ENCODE assay signal across 14 cellular contexts in genomic region chr13:95087746-95088305, GRCh38.
A peak's percentile ranks its signal among the peaks of the same experiment; 100 is the strongest.
DNase-seq lines count a peak whose midpoint lies in the region; ATAC-seq, FAIRE-seq and TF ChIP-seq lines count a peak whose summit lies in the region.
"Had no signal": no experiment of that assay in that cellular context is flagged by ENCODE, and none has a peak within 500 bp of the region (broad histone marks: within the 10 kb centered on the region; RNA-seq: fewer than 3 reads in every experiment).

No MANE protein-coding gene starts in this region.

- ATAC-seq in GM12878 = no peak

- H3K9me3 ChIP-seq in GM12878 (replicated peaks; ENCODE audit: control insufficient read depth, insufficient read depth, low read length) (no peaks in the 10 kb centered on the region; the same call in 2 of the 3 replicates), small intestine (ENCODE audit: control insufficient read depth, low read depth) (no peaks in the 10 kb centered on the region)
- H3K9me3 ChIP-seq: esophagus muscularis mucosa, Peyer's patch had no signal

- RAD21 ChIA-PET in GM12878 (lab: Charles Lee; ENCODE audit: unreplicated experiment) = no interaction called here

- BruUV-seq in GM12878 (replicated peaks; lab: Mats Ljungman, UMichigan) = TSS peak; percentile 20

- H3K27me3 ChIP-seq in GM12878 (replicated peaks in 1 of 2; ENCODE audit: control insufficient read depth in 2 of 2, insufficient read depth in 2 of 2, low read length in 1 of 2) (no peaks in the 10 kb centered on the region), small intestine (ENCODE audit: control insufficient read depth in 2 of 2, insufficient read depth in 2 of 2, low read length in 2 of 2) (no peaks in the 10 kb centered on the region)
- H3K27me3 ChIP-seq: esophagus muscularis mucosa, Peyer's patch had no signal

- no peaks in the 10 kb centered on the region for H4K20me1 ChIP-seq in GM12878 (ENCODE audit: control insufficient read depth, insufficient read depth)

- no peak overlapping the region for H3K27ac ChIP-seq in GM12878 (ENCODE audit: control insufficient read depth, insufficient read depth)
- H3K27ac ChIP-seq in small intestine (ENCODE audit: low read depth in 1 of 2, low read length in 1 of 2) = no peak overlapping the region
- H3K27ac ChIP-seq: esophagus muscularis mucosa, Peyer's patch had no signal

- no peak for TF ChIP-seq CTCF in GM12878 (IDR thresholded peaks at IDR 0.05 in 2 of 3, conservative IDR thresholded peaks at IDR 0.05 in 1 of 3; ENCODE audit: control insufficient read depth in 2 of 3, extremely low read depth in 1 of 3, insufficient read depth in 1 of 3, low read depth in 3 of 3, low read length in 3 of 3)

- H3K4me3 ChIP-seq in GM12878 (no peak overlapping the region), small intestine (ENCODE audit: low read depth in 1 of 2, low read length in 2 of 2) (no peak overlapping the region)
- H3K4me3 ChIP-seq: esophagus muscularis mucosa, Peyer's patch had no signal

- DNase-seq in H54 (ENCODE audit: insufficient read length, low spot score) (no peak), OCI-M1 (lab: John Stamatoyannopoulos, UW) (peak; percentile 74), GM12878 (ENCODE audit: low read depth, low spot score) (no peak), non-pigmented ciliary epithelial cell (ENCODE audit: low read depth) (peak; percentile 55), SHP77 treated with DMSO at 0.1 percent for 48 hours (lab: John Stamatoyannopoulos, UW) (no peak), small intestine (no peak)
- DNase-seq in central memory CD4-positive, alpha-beta T cell = no peak
- DNase-seq: activated naive CD4-positive, alpha-beta T cell; CD4-positive, alpha-beta T cell; MM.1S; NCI-H446; Peyer's patch; stimulated activated CD4-positive, alpha-beta T cell treated with anti-CD3 and anti-CD28 coated beads, Interleukin-12 subunit alpha, Interleukin-12 subunit beta, amount 100 ng/mL, for 4 hours had no signal

- TF ChIP-seq EP300 in GM12878 (IDR thresholded peaks at IDR 0.05; ENCODE audit: borderline replicate concordance in 1 of 2, control insufficient read depth in 1 of 2, low read depth in 2 of 2, low read length in 2 of 2) = no peak

- CTCF ChIA-PET in GM12878 (lab: Yijun Ruan, JAX) = no interaction called here

- H3K9ac ChIP-seq in GM12878 (ENCODE audit: control insufficient read depth, insufficient read depth, low read length) = no peak overlapping the region

- H2AFZ ChIP-seq in GM12878 (ENCODE audit: control insufficient read depth, low read depth, low read length) = no peak overlapping the region

- POLR2A ChIA-PET in GM12878 (lab: Charles Lee) = no interaction called here

- in situ Hi-C loops in GM12878 (cut with MboI) = no loop called here

- intact Hi-C loops in GM12878 (cut with micrococcal nuclease; ENCODE audit: unreplicated experiment) = no loop called here

- no peak overlapping the region for H3K4me2 ChIP-seq in GM12878 (ENCODE audit: control insufficient read depth, insufficient read depth)

- SMC1A ChIA-PET in GM12878 (lab: Charles Lee; ENCODE audit: uncharacterized antibody, unreplicated experiment) = no interaction called here

- H3K79me2 ChIP-seq in GM12878 (ENCODE audit: control insufficient read depth, insufficient read depth, low read length) = no peaks in the 10 kb centered on the region

- TF ChIP-seq RAD21 in GM12878 (IDR thresholded peaks at IDR 0.05; ENCODE audit: insufficient read depth, low read depth, low read length) = no peak

- 100% methylated on average over 3 of the region's 3 CpGs for WGBS in GM12878 (ENCODE audit: insufficient coverage, insufficient replicate concordance, low lambda C conversion rate, missing lambda C conversion rate)
- 65 to 73% (median 68%) methylated on average over 3 of the region's 3 CpGs for WGBS in small intestine, 3 donors

- TF ChIP-seq POLR2A in H54 (IDR thresholded peaks at IDR 0.05; ENCODE audit: low read depth, low read length) (no peak), GM12878 (IDR thresholded peaks at IDR 0.05; ENCODE audit: low read depth, low read length) (no peak)

- H3K36me3 ChIP-seq in GM12878 (ENCODE audit: control insufficient read depth in 2 of 2, insufficient read depth in 2 of 2, low read length in 1 of 2) (peaks cover 0 to 7% of the 10 kb centered on the region in 2 experiments), small intestine (ENCODE audit: control insufficient read depth in 2 of 2, insufficient read depth in 2 of 2, low read length in 2 of 2) (no peaks in the 10 kb centered on the region)
- H3K36me3 ChIP-seq: esophagus muscularis mucosa, Peyer's patch had no signal

- no peaks in the 10 kb centered on the region for H3K4me1 ChIP-seq in GM12878 (ENCODE audit: control insufficient read depth, insufficient read depth, low read length)
- H3K4me1 ChIP-seq in small intestine (ENCODE audit: control insufficient read depth in 2 of 2, insufficient read depth in 1 of 2, low read depth in 1 of 2, low read length in 1 of 2) = no peaks in the 10 kb centered on the region
- H3K4me1 ChIP-seq: esophagus muscularis mucosa, Peyer's patch had no signal

- FAIRE-seq in H54 (lab: Jason Lieb, UNC) (peak; percentile 96), GM12878 (lab: Jason Lieb, UNC) (peak; percentile 31), small intestine (lab: Jason Lieb, UNC) (no peak)

TF ChIP-seq in GM12878, 131 proteins besides CTCF, POLR2A, EP300 and RAD21:
- TF ChIP-seq FOS (IDR thresholded peaks at IDR 0.05; ENCODE audit: borderline replicate concordance, extremely low read depth, insufficient read length) = no peak
- no peak for TF ChIP-seq RFX5 (IDR thresholded peaks at IDR 0.05; ENCODE audit: low read depth, low read length)
- no peak for TF ChIP-seq TBL1XR1 (IDR thresholded peaks at IDR 0.05; ENCODE audit: low read depth, low read length)
- no peak for TF ChIP-seq MTA3 (IDR thresholded peaks at IDR 0.05; ENCODE audit: borderline replicate concordance, low read length)
- TF ChIP-seq SRF (IDR thresholded peaks at IDR 0.05; ENCODE audit: low read depth in 2 of 2, low read length in 2 of 2) = no peak
- no peak for TF ChIP-seq SIX5 (IDR thresholded peaks at IDR 0.05; ENCODE audit: low read depth, low read length, severe bottlenecking)
- TF ChIP-seq SREBF2 (IDR thresholded peaks at IDR 0.05; ENCODE audit: low read length) = no peak
- no peak for TF ChIP-seq ZNF622 (IDR thresholded peaks at IDR 0.05)
- TF ChIP-seq HDGF (IDR thresholded peaks at IDR 0.05) = no peak
- TF ChIP-seq ZNF207 (IDR thresholded peaks at IDR 0.05; ENCODE audit: borderline replicate concordance) = no peak
- TF ChIP-seq STAT3 (IDR thresholded peaks at IDR 0.05; ENCODE audit: low read depth, low read length) = no peak
- no peak for TF ChIP-seq RCOR1 (conservative IDR thresholded peaks at IDR 0.05; ENCODE audit: low read depth, low read length)
- TF ChIP-seq SMC3 (IDR thresholded peaks at IDR 0.05; ENCODE audit: borderline replicate concordance, low read length) = no peak
- TF ChIP-seq CBFB (IDR thresholded peaks at IDR 0.05; ENCODE audit: low read depth) = no peak

Comparison
In these comparisons a context has a peak if more than half of its experiments do, and no peak if none do; other contexts are left out.
1. DNase-seq: peak in OCI-M1 (single experiment) and non-pigmented ciliary epithelial cell (single experiment); none in H54 (single experiment), GM12878 (single experiment), central memory CD4-positive, alpha-beta T cell (single experiment), SHP77 treated with DMSO at 0.1 percent for 48 hours (single experiment) and small intestine (single experiment).